27 cellular contexts compared by ENCODE assay signal in genomic region chr3:171563298-171563697, GRCh38.
DNase-seq lines count a peak whose midpoint lies in the region; ATAC-seq and TF ChIP-seq lines count a peak whose summit lies in the region.
"Had no signal": no experiment of that assay in that cellular context is flagged by ENCODE, and none has a peak within 500 bp of the region (broad histone marks: within the 10 kb centered on the region; RNA-seq: fewer than 3 reads in every experiment).

No MANE protein-coding gene starts in this region.

- POLR2A ChIA-PET in CD8-positive, alpha-beta memory T cell (lab: Charles Lee), result no interaction called here

- CTCF ChIA-PET in CD8-positive, alpha-beta memory T cell (lab: Charles Lee), result no interaction called here

- H3K9me3 ChIP-seq in WERI-Rb-1 (ENCODE audit: severe bottlenecking) (no peaks in the 10 kb centered on the region), heart right ventricle (no peaks in the 10 kb centered on the region), testis (no peaks in the 10 kb centered on the region)
- H3K9me3 ChIP-seq in CD8-positive, alpha-beta memory T cell (ENCODE audit: low read length), result no peaks in the 10 kb centered on the region
- H3K9me3 ChIP-seq: breast epithelium, MG63, mucosa of descending colon, pancreas, stomach, tibial nerve had no signal

- peak; percentile 32; the same call in 1 of the 2 replicates for TF ChIP-seq CTCF in WERI-Rb-1 (IDR thresholded peaks at IDR 0.05; ENCODE audit: low read depth, low read length)
- TF ChIP-seq CTCF in heart right ventricle (IDR thresholded peaks at IDR 0.05), result peak in 3 of 9 donors; percentile 12 to 18 (median 13)
- TF ChIP-seq CTCF in testis (IDR thresholded peaks at IDR 0.05), result no peak

- peaks cover 10 to 24% (median 11%) of the 10 kb centered on the region in 3 donors for H3K4me1 Mint-ChIP-seq in CD8-positive, alpha-beta memory T cell

- peak in 7 of 8 donors; percentile 36 to 74 (median 66) for ATAC-seq in heart right ventricle
- ATAC-seq in GM21528 (IDR thresholded peaks at IDR 0.05; ENCODE audit: low FRiP score, unreplicated experiment), result no peak
- ATAC-seq: esophagus mucosa, mucosa of descending colon, pancreas, sciatic nerve had no signal

- TF ChIP-seq POLR2A in testis (IDR thresholded peaks at IDR 0.05), result no peak

- no peak overlapping the region for H3K4me3 Mint-ChIP-seq in CD8-positive, alpha-beta memory T cell
- H3K4me3 Mint-ChIP-seq: HFFc6, nephron had no signal

- H3K27me3 ChIP-seq in WERI-Rb-1 (ENCODE audit: insufficient read depth, low read depth, severe bottlenecking), result no peaks in the 10 kb centered on the region
- no peaks in the 10 kb centered on the region for H3K27me3 ChIP-seq in heart right ventricle
- H3K27me3 ChIP-seq in testis, result no peaks in the 10 kb centered on the region
- no peaks in the 10 kb centered on the region for H3K27me3 ChIP-seq in CD8-positive, alpha-beta memory T cell (ENCODE audit: insufficient read depth, low read length, poor library complexity, severe bottlenecking)
- H3K27me3 ChIP-seq: breast epithelium, MG63, pancreas, stomach, tibial nerve had no signal

- H3K27me3 Mint-ChIP-seq in CD8-positive, alpha-beta memory T cell, result no peaks in the 10 kb centered on the region

- no peaks in the 10 kb centered on the region for H3K36me3 ChIP-seq in WERI-Rb-1
- H3K36me3 ChIP-seq in heart right ventricle, result no peaks in the 10 kb centered on the region
- no peaks in the 10 kb centered on the region for H3K36me3 ChIP-seq in testis (ENCODE audit: low read depth, missing control alignments)
- H3K36me3 ChIP-seq in CD8-positive, alpha-beta memory T cell (ENCODE audit: insufficient read depth, low read length), result no peaks in the 10 kb centered on the region
- H3K36me3 ChIP-seq: breast epithelium, MG63, pancreas, stomach, tibial nerve had no signal

- H3K27ac Mint-ChIP-seq in CD8-positive, alpha-beta memory T cell, result no peak overlapping the region
- H3K27ac Mint-ChIP-seq: HFFc6, nephron had no signal

- H3K9me3 Mint-ChIP-seq in CD8-positive, alpha-beta memory T cell, result no peaks in the 10 kb centered on the region
- H3K9me3 Mint-ChIP-seq: HFFc6 had no signal

- no peak overlapping the region for H3K27ac ChIP-seq in WERI-Rb-1
- H3K27ac ChIP-seq in heart right ventricle, result no peak overlapping the region
- peak overlapping the region; percentile 47 to 63 for H3K27ac ChIP-seq in testis
- no peak overlapping the region for H3K27ac ChIP-seq in CD8-positive, alpha-beta memory T cell (ENCODE audit: low read depth, low read length)
- H3K27ac ChIP-seq: breast epithelium, C4-2B, pancreas, stomach, tibial nerve, VCaP had no signal

- DNase-seq in stimulated activated CD4-positive, alpha-beta T cell treated with anti-CD3 and anti-CD28 coated beads, Interleukin-1b, Interleukin-23, amount 100 ng/mL, for 48 hours, result peak; percentile 16
- DNase-seq in stimulated activated CD4-positive, alpha-beta T cell treated with anti-CD3 and anti-CD28 coated beads, Interleukin-4, amount 100 ng/mL, for 24 hours, result no peak
- peak; percentile 20 for DNase-seq in WERI-Rb-1
- peak in 1 of 2 donors; percentile 17 for DNase-seq in heart right ventricle
- no peak for DNase-seq in testis
- DNase-seq in CD8-positive, alpha-beta memory T cell, result no peak
- DNase-seq in NCI-H510A treated with DMSO at 0.1 percent for 48 hours (lab: John Stamatoyannopoulos, UW), result no peak
- DNase-seq: activated T-cell treated with anti-CD3 and anti-CD28 coated beads for 4 hours; amniotic stem cell; effector memory CD4-positive, alpha-beta T cell; foreskin melanocyte; HFFc6; hippocampal formation; MG63; mucosa of descending colon; NCI-H1417; NCI-H524; pancreas; stomach had no signal

- no peaks in the 10 kb centered on the region for H3K36me3 Mint-ChIP-seq in CD8-positive, alpha-beta memory T cell

- 68 to 70% methylated on average over 6 of the region's 6 CpGs for WGBS in heart right ventricle, 2 donors
- WGBS in testis, 2 donors, result 77 to 100% methylated on average over 2 to 6 of the region's 6 CpGs

- no peak overlapping the region for H3K4me3 ChIP-seq in WERI-Rb-1 (ENCODE audit: low read depth, low read length)
- H3K4me3 ChIP-seq in heart right ventricle, result no peak overlapping the region
- no peak overlapping the region for H3K4me3 ChIP-seq in testis
- H3K4me3 ChIP-seq in CD8-positive, alpha-beta memory T cell (ENCODE audit: low read length), result no peak overlapping the region
- H3K4me3 ChIP-seq: breast epithelium, MG63, mucosa of descending colon, pancreas, stomach, tibial nerve had no signal

- intact Hi-C loops in heart right ventricle (cut with DNase I) (loop anchor here in 7 of 10 donors (5.0 to 10.0 kb wide), 9 partner anchors 98 to 601 kb away; partner anchors contain the start of gene TNIK (in 1 of the 7)), testis (cut with DNase I; ENCODE audit: low total_unique reads) (loop anchor here (10.0 kb wide), 1 partner anchor 598 kb away; no protein-coding TSS in a partner anchor)

- H3K4me1 ChIP-seq in heart right ventricle (peaks cover 2 to 27% (median 11%) of the 10 kb centered on the region in 9 donors), testis (peaks cover 10% of the 10 kb centered on the region)
- H3K4me1 ChIP-seq in CD8-positive, alpha-beta memory T cell (ENCODE audit: insufficient read depth, low read length), result no peaks in the 10 kb centered on the region
- H3K4me1 ChIP-seq: breast epithelium, pancreas, tibial nerve had no signal

Comparison
In these comparisons a context has a peak if more than half of its experiments do, and no peak if none do; other contexts are left out.
1. DNase-seq: peak in stimulated activated CD4-positive, alpha-beta T cell treated with anti-CD3 and anti-CD28 coated beads, Interleukin-1b, Interleukin-23, amount 100 ng/mL, for 48 hours (single experiment) and WERI-Rb-1 (single experiment); none in stimulated activated CD4-positive, alpha-beta T cell treated with anti-CD3 and anti-CD28 coated beads, Interleukin-4, amount 100 ng/mL, for 24 hours (single experiment), testis (single experiment), CD8-positive, alpha-beta memory T cell (0 of 5) and NCI-H510A treated with DMSO at 0.1 percent for 48 hours (single experiment).
2. H3K27ac ChIP-seq: peak in testis (2 of 2); none in WERI-Rb-1 (single experiment), heart right ventricle (0 of 10) and CD8-positive, alpha-beta memory T cell (single experiment).